Comparison of ENCODE assay signal across 23 cellular contexts in the genomic region with DNA sequence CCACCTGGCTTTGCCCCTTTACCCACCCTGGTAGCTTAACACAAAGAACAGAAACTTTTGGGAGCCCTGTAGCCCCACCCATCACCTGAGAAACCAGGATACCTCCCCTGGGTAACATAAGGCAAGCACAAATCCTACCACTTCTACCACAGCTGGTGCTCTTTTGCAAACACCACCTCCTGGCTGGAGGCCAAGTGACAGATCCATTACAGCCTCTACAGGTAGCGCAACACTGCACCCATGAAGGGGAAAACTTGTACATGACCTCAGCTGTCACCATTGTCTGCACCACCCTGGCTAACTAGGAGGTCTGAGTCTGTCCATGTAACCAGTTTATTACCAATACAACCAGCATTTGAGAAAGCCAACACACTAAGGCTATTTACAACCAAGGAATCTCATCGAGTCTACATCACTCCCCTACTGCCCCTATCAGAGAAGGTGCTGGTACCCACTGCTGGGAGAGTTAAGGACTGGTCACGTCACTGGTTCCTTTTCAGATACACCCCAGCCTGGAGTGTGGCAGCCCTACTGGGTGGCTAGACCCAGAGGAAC.
DNase-seq lines count a peak whose midpoint lies in the region; FAIRE-seq lines count a peak whose summit lies in the region.
"Had no signal": no experiment of that assay in that cellular context is flagged by ENCODE, and none has a peak within 500 bp of the region (broad histone marks: within the 10 kb centered on the region; RNA-seq: fewer than 3 reads in every experiment).

No MANE protein-coding gene starts in this region.

- no peaks in the 10 kb centered on the region for H3K27me3 ChIP-seq in small intestine (ENCODE audit: control insufficient read depth in 2 of 2, insufficient read depth in 2 of 2, low read length in 2 of 2)
- H3K27me3 ChIP-seq: brain microvascular endothelial cell, Peyer's patch, upper lobe of right lung had no signal

- no peak overlapping the region for H3K27ac ChIP-seq in small intestine (ENCODE audit: low read depth in 1 of 2, low read length in 1 of 2)
- H3K27ac ChIP-seq: A549, brain microvascular endothelial cell, epithelial cell of prostate, Peyer's patch, upper lobe of right lung had no signal

- peak; percentile 36 to 76 for DNase-seq in NCI-H2081 (lab: John Stamatoyannopoulos, UW)
- DNase-seq in NCI-H2081 treated with DMSO at 0.1 percent for 48 hours (lab: John Stamatoyannopoulos, UW) = no peak
- DNase-seq in NCI-H2029 treated with DMSO at 0.1 percent for 48 hours (lab: John Stamatoyannopoulos, UW) = peak; percentile 78
- DNase-seq in NCI-H82 (lab: John Stamatoyannopoulos, UW) = peak; percentile 68
- peak; percentile 5 for DNase-seq in small intestine
- no peak for DNase-seq in NCI-H2227 (lab: John Stamatoyannopoulos, UW; ENCODE audit: unreplicated experiment)
- DNase-seq in HCEC 1CT = no peak
- no peak for DNase-seq in T-helper 9 cell
- DNase-seq: activated CD4-positive, alpha-beta memory T cell treated with anti-CD3 and anti-CD28 coated beads for 36 hours; activated T-cell treated with anti-CD3 and anti-CD28 coated beads, Interleukin-2, amount 50 U/mL, for 1 hour; brain microvascular endothelial cell; EL; Kasumi-1; NCI-H2227 treated with DMSO at 0.1 percent for 48 hours; Peyer's patch; stimulated activated CD4-positive, alpha-beta T cell treated with anti-CD3 and anti-CD28 coated beads, Interleukin-15, amount 100 ng/mL, for 24 hours; stimulated activated naive CD8-positive, alpha-beta T cell treated with anti-CD3 and anti-CD28 coated beads, Interleukin-15, Interleukin-2, amounts not matched to agents 100 U/mL and 50 U/mL, for 24 hours; SW 1271; upper lobe of right lung had no signal

- H3K9me3 ChIP-seq in small intestine (ENCODE audit: control insufficient read depth, low read depth) = no peaks in the 10 kb centered on the region
- H3K9me3 ChIP-seq: A549, upper lobe of right lung had no signal

- H3K36me3 ChIP-seq in small intestine (ENCODE audit: control insufficient read depth in 2 of 2, insufficient read depth in 2 of 2, low read length in 2 of 2) = no peaks in the 10 kb centered on the region
- H3K36me3 ChIP-seq: brain microvascular endothelial cell, Peyer's patch, upper lobe of right lung had no signal

- H3K4me1 ChIP-seq in small intestine (ENCODE audit: control insufficient read depth in 2 of 2, insufficient read depth in 1 of 2, low read depth in 1 of 2, low read length in 1 of 2) = no peaks in the 10 kb centered on the region
- H3K4me1 ChIP-seq: A549, Peyer's patch, upper lobe of right lung had no signal

- no peak overlapping the region for H3K4me3 ChIP-seq in small intestine (ENCODE audit: low read depth in 1 of 2, low read length in 2 of 2)
- H3K4me3 ChIP-seq: A549, Peyer's patch, upper lobe of right lung had no signal

- 84 to 87% (median 84%) methylated on average over 3 of the region's 3 CpGs for WGBS in small intestine, 3 donors

- no peak for FAIRE-seq in small intestine (lab: Jason Lieb, UNC)
- FAIRE-seq: A549, frontal cortex, H54 had no signal

Comparison
In these comparisons a context has a peak if more than half of its experiments do, and no peak if none do; other contexts are left out.
1. DNase-seq: peak in NCI-H2081 (2 of 2), NCI-H2029 treated with DMSO at 0.1 percent for 48 hours (single experiment), NCI-H82 (single experiment) and small intestine (single experiment); none in NCI-H2081 treated with DMSO at 0.1 percent for 48 hours (single experiment), NCI-H2227 (single experiment), HCEC 1CT (single experiment) and T-helper 9 cell (single experiment).